32 cellular contexts compared by ENCODE assay signal in the genomic region with DNA sequence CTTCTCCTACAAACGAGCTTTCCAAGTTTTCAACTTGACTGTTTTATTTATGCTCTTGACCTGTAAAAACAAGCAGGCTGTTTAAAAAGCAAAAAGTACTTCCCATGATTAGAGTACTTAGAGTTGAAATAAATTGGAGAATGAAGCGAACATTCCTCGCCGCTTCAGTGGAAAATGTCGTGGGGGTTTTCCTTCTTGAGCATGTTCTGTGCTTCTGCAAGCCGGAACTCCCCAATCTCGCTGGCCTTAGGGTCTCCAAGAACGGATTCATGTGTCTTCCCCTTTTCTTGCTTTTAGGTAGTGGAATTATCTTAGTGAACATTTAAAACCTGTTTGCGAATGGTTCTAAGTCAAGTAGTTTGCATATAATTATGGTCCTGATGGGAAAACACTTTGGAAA.
"Had no signal": no experiment of that assay in that cellular context is flagged by ENCODE, and none has a peak within 500 bp of the region (broad histone marks: within the 10 kb centered on the region; RNA-seq: fewer than 3 reads in every experiment).

No MANE protein-coding gene starts in this region.

- H3K4me1 ChIP-seq: adrenal gland, body of pancreas, colonic mucosa had no signal

- H3K27me3 Mint-ChIP-seq: activated B cell treated with CpG ODN at 0.5 μM for 24 hours had no signal

- H3K4me3 ChIP-seq: adrenal gland, body of pancreas, colonic mucosa, esophagus squamous epithelium, gastroesophageal sphincter had no signal

- H3K36me3 Mint-ChIP-seq: activated naive CD8-positive, alpha-beta T cell treated with anti-CD3 and anti-CD28 coated beads for 36 hours had no signal

- H3K9me3 ChIP-seq: adrenal gland, colonic mucosa had no signal

- H3K4me3 Mint-ChIP-seq: activated B cell treated with CpG ODN at 0.5 μM for 24 hours; activated CD8-positive, alpha-beta T cell treated with anti-CD3 and anti-CD28 coated beads for 36 hours; activated naive CD4-positive, alpha-beta T cell treated with anti-CD3 and anti-CD28 coated beads for 36 hours; activated naive CD4-positive, alpha-beta T cell treated with anti-CD3 and anti-CD28 coated beads, Interleukin-2, amount 50 U/mL, for 24 hours; activated naive CD8-positive, alpha-beta T cell treated with anti-CD3 and anti-CD28 coated beads for 36 hours; activated naive CD8-positive, alpha-beta T cell treated with anti-CD3 and anti-CD28 coated beads, Interleukin-2, amount 50 U/mL, for 24 hours; activated T-cell treated with anti-CD3 and anti-CD28 coated beads, Interleukin-2, amount 50 U/mL, for 4 hours; activated T-helper 17 cell treated with anti-CD3 and anti-CD28 coated beads, Interleukin-2, amount 50 U/mL, for 72 hours; T-helper 1 cell treated with Interleukin-12 subunit alpha and Interleukin-12 subunit beta and Interleukin-4 antibody, amounts not matched to agents 30 μg/mL and 1 μg/mL, for 36 hours had no signal

- DNase-seq: activated B cell treated with CpG ODN at 0.5 μM for 24 hours; activated CD4-positive, alpha-beta T cell treated with anti-CD3 and anti-CD28 coated beads for 48 hours; activated CD4-positive, alpha-beta T cell treated with anti-CD3 and anti-CD28 coated beads, Interleukin-2, amount 50 U/mL, for 1 hour; activated CD4-positive, alpha-beta T cell treated with anti-CD3 and anti-CD28 coated beads, Interleukin-2, amount 50 U/mL, for 48 hours; activated CD8-positive, alpha-beta memory T cell treated with anti-CD3 and anti-CD28 coated beads for 24 hours; activated CD8-positive, alpha-beta T cell treated with anti-CD3 and anti-CD28 coated beads for 36 hours; activated effector memory CD4-positive, alpha-beta T cell treated with Interleukin-2 at 50 U/mL for 16 hours; activated gamma-delta T cell treated with Interleukin-2 at 50 U/mL for 16 hours; activated naive CD4-positive, alpha-beta T cell treated with anti-CD3 and anti-CD28 coated beads for 36 hours; activated naive CD8-positive, alpha-beta T cell treated with anti-CD3 and anti-CD28 coated beads for 36 hours; activated naive CD8-positive, alpha-beta T cell treated with anti-CD3 and anti-CD28 coated beads, Interleukin-2, amount 50 U/mL, for 24 hours; activated T-cell treated with anti-CD3 and anti-CD28 coated beads, Interleukin-2, amount 50 U/mL, for 4 hours; adrenal gland; amygdala; aorta; body of pancreas; caudate nucleus; cerebellar nuclear complex; colonic mucosa; effector CD8-positive, alpha-beta T cell; esophagus squamous epithelium; foreskin melanocyte; T-helper 9 cell; WERI-Rb-1 had no signal

- H3K27ac ChIP-seq: adrenal gland, body of pancreas, colonic mucosa, epithelial cell of prostate, gastroesophageal sphincter, WERI-Rb-1 had no signal

- H3K27ac Mint-ChIP-seq: activated B cell treated with CpG ODN at 0.5 μM for 24 hours; activated CD8-positive, alpha-beta T cell treated with anti-CD3 and anti-CD28 coated beads for 36 hours; activated naive CD4-positive, alpha-beta T cell treated with anti-CD3 and anti-CD28 coated beads for 36 hours; activated naive CD4-positive, alpha-beta T cell treated with anti-CD3 and anti-CD28 coated beads, Interleukin-2, amount 50 U/mL, for 24 hours; activated naive CD8-positive, alpha-beta T cell treated with anti-CD3 and anti-CD28 coated beads for 36 hours; activated naive CD8-positive, alpha-beta T cell treated with anti-CD3 and anti-CD28 coated beads, Interleukin-2, amount 50 U/mL, for 24 hours; activated T-helper 17 cell treated with anti-CD3 and anti-CD28 coated beads, Interleukin-2, amount 50 U/mL, for 72 hours; T-helper 1 cell treated with Interleukin-12 subunit alpha and Interleukin-12 subunit beta and Interleukin-4 antibody, amounts not matched to agents 30 μg/mL and 1 μg/mL, for 36 hours had no signal

- ATAC-seq: activated CD4-positive, CD25-positive, alpha-beta regulatory T cell treated with anti-CD3 and anti-CD28 coated beads, Interleukin-2, amount 50 U/mL, for 24 hours; activated CD8-positive, alpha-beta T cell treated with anti-CD3 and anti-CD28 coated beads for 36 hours; activated naive CD8-positive, alpha-beta T cell treated with anti-CD3 and anti-CD28 coated beads, Interleukin-2, amount 50 U/mL, for 24 hours; activated T-cell treated with anti-CD3 and anti-CD28 coated beads, Interleukin-2, amount 50 U/mL, for 4 hours; activated T-helper 17 cell treated with anti-CD3 and anti-CD28 coated beads, Interleukin-2, amount 50 U/mL, for 72 hours; body of pancreas; gastroesophageal sphincter had no signal

- H3K36me3 ChIP-seq: adrenal gland, colonic mucosa, esophagus squamous epithelium, gastroesophageal sphincter, WERI-Rb-1 had no signal

- FAIRE-seq: endometrium, endothelial cell of umbilical vein had no signal

- H3K27me3 ChIP-seq: adrenal gland, body of pancreas, colonic mucosa had no signal

- H3K4me1 Mint-ChIP-seq: activated B cell treated with CpG ODN at 0.5 μM for 24 hours; activated naive CD4-positive, alpha-beta T cell treated with anti-CD3 and anti-CD28 coated beads, Interleukin-2, amount 50 U/mL, for 24 hours; activated naive CD8-positive, alpha-beta T cell treated with anti-CD3 and anti-CD28 coated beads, Interleukin-2, amount 50 U/mL, for 24 hours; activated T-helper 17 cell treated with anti-CD3 and anti-CD28 coated beads, Interleukin-2, amount 50 U/mL, for 72 hours had no signal
